Comparison of ENCODE assay signal across 7 cellular contexts in genomic region chr11:129695543-129696308, GRCh38.
DNase-seq lines count a peak whose midpoint lies in the region; ATAC-seq and TF ChIP-seq lines count a peak whose summit lies in the region.

No MANE protein-coding gene starts in this region.

- DNase-seq in NCI-H1092 (lab: John Stamatoyannopoulos, UW) (peak; percentile 65), choroid plexus epithelial cell (ENCODE audit: low read depth) (peak; percentile 59), medulla oblongata (ENCODE audit: extremely low spot score) (peak; percentile 67)
- DNase-seq in activated CD4-positive, alpha-beta T cell treated with anti-CD3 and anti-CD28 coated beads for 1 hour: peak; percentile 49
- peak; percentile 53 to 58 for DNase-seq in stimulated activated CD8-positive, alpha-beta memory T cell treated with anti-CD3 and anti-CD28 coated beads, Interleukin-15, amount 100 ng/mL, for 48 hours (ENCODE audit: low read depth in 2 of 2)

- ATAC-seq in GM18499 (IDR thresholded peaks at IDR 0.05; ENCODE audit: insufficient read depth, unreplicated experiment): peak; percentile 54
- ATAC-seq in HG02610 (IDR thresholded peaks at IDR 0.05; ENCODE audit: unreplicated experiment): peak; percentile 75

- peak; percentile 81 for TF ChIP-seq CTCF in choroid plexus epithelial cell (conservative IDR thresholded peaks at IDR 0.05; ENCODE audit: low read depth, low read length)

- H3K4me3 ChIP-seq in choroid plexus epithelial cell (ENCODE audit: low read depth, low read length): peak overlapping the region; percentile 26

Comparison
In these comparisons a context has a peak if more than half of its experiments do, and no peak if none do; other contexts are left out.
1. Peak in every context shown above with its lines: DNase-seq, ATAC-seq and H3K4me3 ChIP-seq.